In genomic region chr13:31538067-31539042, GRCh38 we compare ENCODE assay signal across 8 cellular contexts.
DNase-seq lines count a peak whose midpoint lies in the region; ATAC-seq and TF ChIP-seq lines count a peak whose summit lies in the region.

No MANE protein-coding gene starts in this region.

- H3K27me3 Mint-ChIP-seq in nephron (ENCODE audit: low read depth): no peaks in the 10 kb centered on the region

- TF ChIP-seq CTCF in nephron (IDR thresholded peaks at IDR 0.05; ENCODE audit: unreplicated experiment in 3 of 3): peak; percentile 47 to 56 (median 52)

- H3K27ac Mint-ChIP-seq in nephron: peak overlapping the region in 1 of 3 experiments; percentile 28

- no peaks in the 10 kb centered on the region for H3K36me3 Mint-ChIP-seq in nephron (ENCODE audit: low read depth)

- no peak for ATAC-seq in HG02610 (IDR thresholded peaks at IDR 0.05; ENCODE audit: unreplicated experiment)

- no peak overlapping the region for H3K4me3 Mint-ChIP-seq in nephron

- peak; percentile 79 for DNase-seq in EL
- peak; percentile 2 for DNase-seq in NCI-H2171 treated with DMSO at 0.1 percent for 48 hours (lab: John Stamatoyannopoulos, UW)
- peak; percentile 7 for DNase-seq in cerebellar cortex (ENCODE audit: low spot score)
- no peak for DNase-seq in NCI-H510A treated with DMSO at 0.1 percent for 48 hours (lab: John Stamatoyannopoulos, UW)
- DNase-seq in NCI-H2227 treated with DMSO at 0.1 percent for 48 hours (lab: John Stamatoyannopoulos, UW): no peak
- no peak for DNase-seq in activated T-cell treated with anti-CD3 and anti-CD28 coated beads, Interleukin-2, amount 50 U/mL, for 48 hours

- H3K9me3 Mint-ChIP-seq in nephron: no peaks in the 10 kb centered on the region

- peaks cover 18% of the 10 kb centered on the region for H3K4me1 Mint-ChIP-seq in nephron

Comparison
In these comparisons a context has a peak if more than half of its experiments do, and no peak if none do; other contexts are left out.
1. DNase-seq: peak in EL (single experiment), NCI-H2171 treated with DMSO at 0.1 percent for 48 hours (single experiment) and cerebellar cortex (single experiment); none in NCI-H510A treated with DMSO at 0.1 percent for 48 hours (single experiment), NCI-H2227 treated with DMSO at 0.1 percent for 48 hours (single experiment) and activated T-cell treated with anti-CD3 and anti-CD28 coated beads, Interleukin-2, amount 50 U/mL, for 48 hours (0 of 2).